In the genomic region with DNA sequence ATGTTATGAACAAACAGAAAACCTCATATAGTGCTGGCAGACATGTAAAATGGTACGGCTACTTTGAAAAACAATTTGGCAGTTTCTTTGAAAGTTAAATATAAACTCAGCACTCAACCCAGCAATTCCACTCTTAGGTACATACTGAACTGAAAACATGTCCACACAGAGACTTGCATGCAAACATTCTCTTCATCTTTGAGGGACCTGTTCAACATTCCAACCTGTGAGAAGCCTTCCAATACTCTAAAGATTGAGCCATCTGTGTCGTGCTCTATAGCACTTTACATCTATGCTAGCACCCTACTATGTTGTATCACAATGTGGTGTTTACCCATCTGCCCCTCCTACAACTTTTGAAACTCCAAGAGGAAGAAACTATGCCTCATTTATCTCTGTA, we compare ENCODE assay signal across 1 cellular context.
TF ChIP-seq lines count a peak whose summit lies in the region.

No MANE protein-coding gene starts in this region.

TF ChIP-seq in GM12878, 131 proteins besides CTCF, POLR2A, EP300 and RAD21 (continued from another document):
- TF ChIP-seq, protein P1, sequence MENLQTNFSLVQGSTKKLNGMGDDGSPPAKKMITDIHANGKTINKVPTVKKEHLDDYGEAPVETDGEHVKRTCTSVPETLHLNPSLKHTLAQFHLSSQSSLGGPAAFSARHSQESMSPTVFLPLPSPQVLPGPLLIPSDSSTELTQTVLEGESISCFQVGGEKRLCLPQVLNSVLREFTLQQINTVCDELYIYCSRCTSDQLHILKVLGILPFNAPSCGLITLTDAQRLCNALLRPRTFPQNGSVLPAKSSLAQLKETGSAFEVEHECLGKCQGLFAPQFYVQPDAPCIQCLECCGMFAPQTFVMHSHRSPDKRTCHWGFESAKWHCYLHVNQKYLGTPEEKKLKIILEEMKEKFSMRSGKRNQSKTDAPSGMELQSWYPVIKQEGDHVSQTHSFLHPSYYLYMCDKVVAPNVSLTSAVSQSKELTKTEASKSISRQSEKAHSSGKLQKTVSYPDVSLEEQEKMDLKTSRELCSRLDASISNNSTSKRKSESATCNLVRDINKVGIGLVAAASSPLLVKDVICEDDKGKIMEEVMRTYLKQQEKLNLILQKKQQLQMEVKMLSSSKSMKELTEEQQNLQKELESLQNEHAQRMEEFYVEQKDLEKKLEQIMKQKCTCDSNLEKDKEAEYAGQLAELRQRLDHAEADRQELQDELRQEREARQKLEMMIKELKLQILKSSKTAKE (IDR thresholded peaks at IDR 0.05; ENCODE audit: low read depth, poor library complexity, severe bottlenecking): no peak
- no peak for TF ChIP-seq CREB1 (IDR thresholded peaks at IDR 0.05; ENCODE audit: low read depth)
- TF ChIP-seq RBBP5 (conservative IDR thresholded peaks at IDR 0.05): no peak
- TF ChIP-seq, protein P2, sequence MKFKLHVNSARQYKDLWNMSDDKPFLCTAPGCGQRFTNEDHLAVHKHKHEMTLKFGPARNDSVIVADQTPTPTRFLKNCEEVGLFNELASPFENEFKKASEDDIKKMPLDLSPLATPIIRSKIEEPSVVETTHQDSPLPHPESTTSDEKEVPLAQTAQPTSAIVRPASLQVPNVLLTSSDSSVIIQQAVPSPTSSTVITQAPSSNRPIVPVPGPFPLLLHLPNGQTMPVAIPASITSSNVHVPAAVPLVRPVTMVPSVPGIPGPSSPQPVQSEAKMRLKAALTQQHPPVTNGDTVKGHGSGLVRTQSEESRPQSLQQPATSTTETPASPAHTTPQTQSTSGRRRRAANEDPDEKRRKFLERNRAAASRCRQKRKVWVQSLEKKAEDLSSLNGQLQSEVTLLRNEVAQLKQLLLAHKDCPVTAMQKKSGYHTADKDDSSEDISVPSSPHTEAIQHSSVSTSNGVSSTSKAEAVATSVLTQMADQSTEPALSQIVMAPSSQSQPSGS (IDR thresholded peaks at IDR 0.05; ENCODE audit: low read length): no peak
- no peak for TF ChIP-seq BRCA1 (IDR thresholded peaks at IDR 0.05; ENCODE audit: low read depth, low read length)
- TF ChIP-seq ZBED1 (IDR thresholded peaks at IDR 0.05; ENCODE audit: borderline replicate concordance): no peak
- no peak for TF ChIP-seq EED (IDR thresholded peaks at IDR 0.05; ENCODE audit: low read depth)
- TF ChIP-seq, protein P3, sequence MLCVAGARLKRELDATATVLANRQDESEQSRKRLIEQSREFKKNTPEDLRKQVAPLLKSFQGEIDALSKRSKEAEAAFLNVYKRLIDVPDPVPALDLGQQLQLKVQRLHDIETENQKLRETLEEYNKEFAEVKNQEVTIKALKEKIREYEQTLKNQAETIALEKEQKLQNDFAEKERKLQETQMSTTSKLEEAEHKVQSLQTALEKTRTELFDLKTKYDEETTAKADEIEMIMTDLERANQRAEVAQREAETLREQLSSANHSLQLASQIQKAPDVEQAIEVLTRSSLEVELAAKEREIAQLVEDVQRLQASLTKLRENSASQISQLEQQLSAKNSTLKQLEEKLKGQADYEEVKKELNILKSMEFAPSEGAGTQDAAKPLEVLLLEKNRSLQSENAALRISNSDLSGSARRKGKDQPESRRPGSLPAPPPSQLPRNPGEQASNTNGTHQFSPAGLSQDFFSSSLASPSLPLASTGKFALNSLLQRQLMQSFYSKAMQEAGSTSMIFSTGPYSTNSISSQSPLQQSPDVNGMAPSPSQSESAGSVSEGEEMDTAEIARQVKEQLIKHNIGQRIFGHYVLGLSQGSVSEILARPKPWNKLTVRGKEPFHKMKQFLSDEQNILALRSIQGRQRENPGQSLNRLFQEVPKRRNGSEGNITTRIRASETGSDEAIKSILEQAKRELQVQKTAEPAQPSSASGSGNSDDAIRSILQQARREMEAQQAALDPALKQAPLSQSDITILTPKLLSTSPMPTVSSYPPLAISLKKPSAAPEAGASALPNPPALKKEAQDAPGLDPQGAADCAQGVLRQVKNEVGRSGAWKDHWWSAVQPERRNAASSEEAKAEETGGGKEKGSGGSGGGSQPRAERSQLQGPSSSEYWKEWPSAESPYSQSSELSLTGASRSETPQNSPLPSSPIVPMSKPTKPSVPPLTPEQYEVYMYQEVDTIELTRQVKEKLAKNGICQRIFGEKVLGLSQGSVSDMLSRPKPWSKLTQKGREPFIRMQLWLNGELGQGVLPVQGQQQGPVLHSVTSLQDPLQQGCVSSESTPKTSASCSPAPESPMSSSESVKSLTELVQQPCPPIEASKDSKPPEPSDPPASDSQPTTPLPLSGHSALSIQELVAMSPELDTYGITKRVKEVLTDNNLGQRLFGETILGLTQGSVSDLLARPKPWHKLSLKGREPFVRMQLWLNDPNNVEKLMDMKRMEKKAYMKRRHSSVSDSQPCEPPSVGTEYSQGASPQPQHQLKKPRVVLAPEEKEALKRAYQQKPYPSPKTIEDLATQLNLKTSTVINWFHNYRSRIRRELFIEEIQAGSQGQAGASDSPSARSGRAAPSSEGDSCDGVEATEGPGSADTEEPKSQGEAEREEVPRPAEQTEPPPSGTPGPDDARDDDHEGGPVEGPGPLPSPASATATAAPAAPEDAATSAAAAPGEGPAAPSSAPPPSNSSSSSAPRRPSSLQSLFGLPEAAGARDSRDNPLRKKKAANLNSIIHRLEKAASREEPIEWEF (IDR thresholded peaks at IDR 0.05; ENCODE audit: insufficient replicate concordance, low read depth, low read length): no peak
- TF ChIP-seq MYC (IDR thresholded peaks at IDR 0.05; ENCODE audit: insufficient read depth, insufficient read length, insufficient replicate concordance, low read length, severe bottlenecking): no peak
TF ChIP-seq in GM12878: peak in this region for 0.
